13 cellular contexts compared by ENCODE assay signal in genomic region chr18:8858888-8859511, GRCh38.
A peak's percentile ranks its signal among the peaks of the same experiment; 100 is the strongest.
DNase-seq lines count a peak whose midpoint lies in the region; ATAC-seq, FAIRE-seq and TF ChIP-seq lines count a peak whose summit lies in the region.
"Had no signal": no experiment of that assay in that cellular context is flagged by ENCODE, and none has a peak within 500 bp of the region (broad histone marks: within the 10 kb centered on the region; RNA-seq: fewer than 3 reads in every experiment).

No MANE protein-coding gene starts in this region.

- no peak overlapping the region for H3K4me2 ChIP-seq in osteoblast (ENCODE audit: insufficient read depth, low read length)

- DNase-seq in Caki2 (ENCODE audit: low read depth) (peak; percentile 41), NCI-H460 (ENCODE audit: extremely low read depth, low read depth) (peak; percentile 86), epithelial cell of proximal tubule (ENCODE audit: low read depth) (peak; percentile 94), osteoblast (ENCODE audit: insufficient read length, low spot score, missing footprints) (peak; percentile 94), SW 1271 (lab: John Stamatoyannopoulos, UW) (no peak), islet precursor cell (no peak), GM12891 (ENCODE audit: insufficient read length, low spot score) (no peak)
- DNase-seq: activated CD4-positive, CD25-positive, alpha-beta regulatory T cell treated with anti-CD3 and anti-CD28 coated beads, Interleukin-2, amount 50 U/mL, for 72 hours; NCI-H1436; stimulated activated CD4-positive, alpha-beta T cell treated with anti-CD3 and anti-CD28 coated beads, Interleukin-2, amount 100 ng/mL, for 48 hours; tibial artery had no signal

- no peaks in the 10 kb centered on the region for H3K27me3 ChIP-seq in osteoblast (ENCODE audit: insufficient read depth, low read length)
- H3K27me3 ChIP-seq: tibial artery had no signal

- H3K79me2 ChIP-seq in osteoblast (ENCODE audit: insufficient read depth, low read length) = no peaks in the 10 kb centered on the region

- no peaks in the 10 kb centered on the region for H3K9me3 ChIP-seq in osteoblast (ENCODE audit: low read depth, low read length)
- H3K9me3 ChIP-seq: tibial artery had no signal

- FAIRE-seq in GM12891 (lab: Jason Lieb, UNC) = no peak
- FAIRE-seq: D721Med had no signal

- H3K27ac ChIP-seq in osteoblast (ENCODE audit: low read depth, low read length) = no peak overlapping the region
- H3K27ac ChIP-seq: tibial artery had no signal

- in situ Hi-C loops in Caki2 (cut with HindIII; ENCODE audit: low pct_unique_long_range_greater_than_20kb, low sequenced_read_pairs) = no loop called here

- no peaks in the 10 kb centered on the region for H4K20me1 ChIP-seq in osteoblast (ENCODE audit: insufficient read depth, low read length)

- H2AFZ ChIP-seq in osteoblast (ENCODE audit: low read length) = no peak overlapping the region

- no peak for TF ChIP-seq POLR2A in GM12891 (IDR thresholded peaks at IDR 0.05; ENCODE audit: low read depth, low read length)

- no peaks in the 10 kb centered on the region for H3K4me1 ChIP-seq in osteoblast (ENCODE audit: insufficient read depth, low read length)
- H3K4me1 ChIP-seq: tibial artery had no signal

- H3K36me3 ChIP-seq in osteoblast (ENCODE audit: insufficient read depth, low read length) = no peaks in the 10 kb centered on the region
- H3K36me3 ChIP-seq: tibial artery had no signal

- no peak overlapping the region for H3K4me3 ChIP-seq in epithelial cell of proximal tubule (ENCODE audit: low read depth, low read length)
- no peak overlapping the region for H3K4me3 ChIP-seq in osteoblast (ENCODE audit: insufficient read depth, low read length)
- H3K4me3 ChIP-seq: tibial artery had no signal

- no peak for TF ChIP-seq CTCF in epithelial cell of proximal tubule (conservative IDR thresholded peaks at IDR 0.05; ENCODE audit: low read depth, low read length)
- TF ChIP-seq CTCF in osteoblast (IDR thresholded peaks at IDR 0.05; ENCODE audit: extremely low read depth, low read depth, low read length) = no peak

- no peak for ATAC-seq in HG02678 (IDR thresholded peaks at IDR 0.05; ENCODE audit: unreplicated experiment)

TF ChIP-seq in GM12891, 5 proteins besides CTCF, POLR2A, EP300 and RAD21:
- TF ChIP-seq POLR2AphosphoS5 (IDR thresholded peaks at IDR 0.05; ENCODE audit: low read depth, low read length) = no peak
- no peak for TF ChIP-seq SPI1 (IDR thresholded peaks at IDR 0.05; ENCODE audit: low read depth, low read length)
- no peak for TF ChIP-seq PAX5 (IDR thresholded peaks at IDR 0.05; ENCODE audit: insufficient read depth, low read length, severe bottlenecking)
- TF ChIP-seq TAF1 (IDR thresholded peaks at IDR 0.05; ENCODE audit: low read depth, low read length) = no peak
- TF ChIP-seq POU2F2 (IDR thresholded peaks at IDR 0.05; ENCODE audit: low read depth, low read length) = no peak

Comparison
In these comparisons a context has a peak if more than half of its experiments do, and no peak if none do; other contexts are left out.
1. DNase-seq: peak in Caki2 (single experiment), NCI-H460 (single experiment), epithelial cell of proximal tubule (single experiment) and osteoblast (single experiment); none in SW 1271 (0 of 2), islet precursor cell (single experiment) and GM12891 (single experiment).